Comparison of ENCODE assay signal across 9 cellular contexts in the genomic region with DNA sequence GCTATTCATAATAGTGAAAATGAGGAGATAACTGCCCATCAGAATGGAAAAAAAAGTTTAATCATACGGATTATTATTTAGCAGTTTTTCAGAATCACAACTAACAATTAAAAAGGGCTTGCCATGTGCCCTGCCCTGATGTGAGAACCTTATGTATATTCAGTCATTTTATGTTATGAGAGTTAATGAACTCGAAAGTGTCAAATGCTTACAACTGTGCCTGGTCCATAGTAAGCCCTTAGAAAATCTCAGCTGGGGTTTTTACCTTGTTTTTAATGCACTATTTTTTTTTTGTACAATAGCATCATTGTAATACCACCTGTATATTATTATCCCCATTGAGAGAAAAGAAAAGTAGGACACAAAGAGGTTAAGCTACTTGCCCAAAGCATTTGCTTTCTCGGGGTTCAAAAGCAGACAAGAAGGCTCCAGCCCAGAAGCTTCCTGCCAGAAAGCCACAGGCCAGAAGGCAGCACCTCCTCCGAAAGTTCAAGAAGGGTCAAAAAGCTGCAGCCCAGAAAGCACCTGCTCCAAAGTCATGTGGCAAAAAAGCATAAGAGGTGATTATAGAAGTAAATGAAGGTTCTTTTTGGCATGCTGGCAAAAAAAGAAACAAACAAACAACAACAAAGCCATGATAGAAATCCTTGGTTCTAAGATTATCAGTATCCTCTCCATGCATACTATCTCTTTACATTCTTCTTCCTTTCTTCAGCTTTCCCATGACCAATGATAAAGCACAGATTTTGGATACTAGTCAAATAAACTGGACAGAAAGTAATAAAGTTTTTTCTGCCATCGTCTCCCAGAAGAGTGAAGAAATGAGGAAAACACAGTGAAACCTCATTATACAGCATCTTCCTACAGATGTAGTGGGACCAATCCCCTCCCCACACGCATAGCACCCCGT. TPM values are rescaled to one million over a fixed set of nuclear protein-coding genes. Genes with fewer than 3 reads are reported as not detected.
DNase-seq lines count a peak whose midpoint lies in the region; ATAC-seq and TF ChIP-seq lines count a peak whose summit lies in the region.
"Had no signal": no experiment of that assay in that cellular context is flagged by ENCODE, and none has a peak within 500 bp of the region (broad histone marks: within the 10 kb centered on the region; RNA-seq: fewer than 3 reads in every experiment).

No MANE protein-coding gene starts in this region.

- H3K27ac Mint-ChIP-seq in naive thymus-derived CD4-positive, alpha-beta T cell = peak overlapping the region in 7 of 9 donors; percentile 2 to 61 (median 23)

- peaks cover 0 to 3% (median 0%) of the 10 kb centered on the region in 11 donors for H3K9me3 Mint-ChIP-seq in naive thymus-derived CD4-positive, alpha-beta T cell

- ATAC-seq in GM18870 (IDR thresholded peaks at IDR 0.05; ENCODE audit: unreplicated experiment) = peak; percentile 96
- ATAC-seq in GM21737 (IDR thresholded peaks at IDR 0.05; ENCODE audit: unreplicated experiment) = peak; percentile 99
- ATAC-seq in HG03571 (IDR thresholded peaks at IDR 0.05; ENCODE audit: unreplicated experiment) = peak; percentile 92
- peak; percentile 63 for ATAC-seq in naive thymus-derived CD4-positive, alpha-beta T cell
- ATAC-seq: HCT116 had no signal

- H3K36me3 Mint-ChIP-seq in naive thymus-derived CD4-positive, alpha-beta T cell = no peaks in the 10 kb centered on the region

- H3K27me3 Mint-ChIP-seq in naive thymus-derived CD4-positive, alpha-beta T cell = no peaks in the 10 kb centered on the region

- intact Hi-C loops in naive thymus-derived CD4-positive, alpha-beta T cell (cut with micrococcal nuclease) = loop anchor here in 1 of 2 donors (5.0 kb wide), 1 partner anchor 56 kb away; no protein-coding TSS in a partner anchor
- intact Hi-C loops in breast epithelium (cut with DNase I; ENCODE audit: low total_unique reads) = no loop called here

- peaks cover 9 to 15% of the 10 kb centered on the region in 2 donors for H3K4me1 ChIP-seq in naive thymus-derived CD4-positive, alpha-beta T cell (ENCODE audit: control insufficient read depth in 2 of 2, insufficient read depth in 2 of 2, low read length in 2 of 2)
- no peaks in the 10 kb centered on the region for H3K4me1 ChIP-seq in breast epithelium

- no peak overlapping the region for H3K27ac ChIP-seq in naive thymus-derived CD4-positive, alpha-beta T cell (ENCODE audit: low read depth, low read length)
- no peak overlapping the region for H3K27ac ChIP-seq in breast epithelium

- CTCF ChIA-PET in naive thymus-derived CD4-positive, alpha-beta T cell (lab: Charles Lee) = interaction anchor here (0.6 kb wide), 1 partner anchor 325 kb away, joined by 3 read pairs; no protein-coding TSS in a partner anchor

- H3K4me3 Mint-ChIP-seq in naive thymus-derived CD4-positive, alpha-beta T cell = peak overlapping the region in 8 of 10 donors; percentile 1 to 58 (median 33)

- no peak overlapping the region for H3K4me3 ChIP-seq in naive thymus-derived CD4-positive, alpha-beta T cell (ENCODE audit: low read length)
- H3K4me3 ChIP-seq in breast epithelium = no peak overlapping the region
- H3K4me3 ChIP-seq: smooth muscle cell had no signal

- DNase-seq in naive thymus-derived CD4-positive, alpha-beta T cell = peak in 2 of 9 donors; percentile 17 to 25
- DNase-seq in breast epithelium (ENCODE audit: low spot score in 2 of 2) = no peak
- no peak for DNase-seq in NCI-H2107 (lab: John Stamatoyannopoulos, UW)
- no peak for DNase-seq in NCI-H2171 (lab: John Stamatoyannopoulos, UW)

- no peaks in the 10 kb centered on the region for H3K36me3 ChIP-seq in naive thymus-derived CD4-positive, alpha-beta T cell (ENCODE audit: control insufficient read depth in 2 of 3, insufficient read depth in 3 of 3, low read length in 3 of 3)
- H3K36me3 ChIP-seq in breast epithelium = no peaks in the 10 kb centered on the region

- no peak for TF ChIP-seq CTCF in breast epithelium (IDR thresholded peaks at IDR 0.05)

- TF ChIP-seq POLR2A in breast epithelium (IDR thresholded peaks at IDR 0.05) = no peak

- H3K27me3 ChIP-seq in naive thymus-derived CD4-positive, alpha-beta T cell (ENCODE audit: control insufficient read depth in 2 of 2, insufficient read depth in 2 of 2, low read length in 2 of 2) = no peaks in the 10 kb centered on the region
- H3K27me3 ChIP-seq in breast epithelium = no peaks in the 10 kb centered on the region

- H3K4me1 Mint-ChIP-seq in naive thymus-derived CD4-positive, alpha-beta T cell = peaks cover 13 to 27% (median 23%) of the 10 kb centered on the region in 7 donors

- no peaks in the 10 kb centered on the region for H3K9me3 ChIP-seq in naive thymus-derived CD4-positive, alpha-beta T cell (ENCODE audit: control insufficient read depth in 2 of 3, low read length in 3 of 3)
- peaks cover 0 to 1% of the 10 kb centered on the region in 2 donors for H3K9me3 ChIP-seq in breast epithelium

- POLR2A ChIA-PET in naive thymus-derived CD4-positive, alpha-beta T cell (lab: Charles Lee) = interaction anchor here (0.5 to 0.6 kb wide), 2 partner anchors 110 to 237 kb away, joined by 3 to 4 read pairs; no protein-coding TSS in a partner anchor

RNA-seq across cellular contexts. Expression of gene NAP1L1, which starts 59.1 kb away (rescaled TPM):
- 100 to 1,000 TPM; 510 to 862 (median 625) TPM for total RNA-seq in naive thymus-derived CD4-positive, alpha-beta T cell
- polyA plus RNA-seq in naive thymus-derived CD4-positive, alpha-beta T cell = 100 to 1,000 TPM; 172 to 199 TPM
- 100 to 1,000 TPM; 356 to 419 (median 394) TPM for total RNA-seq in breast epithelium
